In genomic region chr18:48781990-48782368, GRCh38 we compare ENCODE assay signal across 1 cellular context.
TF ChIP-seq lines count a peak whose summit lies in the region.

No MANE protein-coding gene starts in this region.

TF ChIP-seq in HepG2, 621 proteins besides CTCF, POLR2A, EP300 and RAD21 (continued from another document):
- peak; percentile 47 for TF ChIP-seq ZNF18 (CRISPR knock-in tag; IDR thresholded peaks at IDR 0.05; ENCODE audit: insufficient replicate concordance)
